ENCODE assay signal across 8 cellular contexts in genomic region chr16:84186685-84187437, GRCh38. TPM values are rescaled to one million over a fixed set of nuclear protein-coding genes. Genes with fewer than 3 reads are reported as not detected.
DNase-seq lines count a peak whose midpoint lies in the region; ATAC-seq and TF ChIP-seq lines count a peak whose summit lies in the region.

Gene TAF1C, minus strand, starts transcription at chr16:84187057. Its CDS starts 2,069 bp downstream, at chr16:84184988.

- peak; percentile 4 to 42 for TF ChIP-seq POLR2A in uterus (IDR thresholded peaks at IDR 0.05)

- TF ChIP-seq CTCF in GM13977 (IDR thresholded peaks at IDR 0.05; ENCODE audit: extremely low read depth, insufficient read depth, missing control alignments) (peak; percentile 94), right atrium auricular region (IDR thresholded peaks at IDR 0.05) (peak; percentile 94 to 98), uterus (IDR thresholded peaks at IDR 0.05) (peak; percentile 97 to 100 (median 98))

- in situ Hi-C loops in GM13977 (cut with MboI; ENCODE audit: low pct_unique_long_range_greater_than_20kb, low sequenced_read_pairs, unreplicated experiment), result no loop called here

- H3K9me3 ChIP-seq in right atrium auricular region (no peaks in the 10 kb centered on the region), uterus (no peaks in the 10 kb centered on the region)

- intact Hi-C loops in uterus (cut with DNase I; ENCODE audit: low total_unique reads), result no loop called here

- H3K4me1 ChIP-seq in right atrium auricular region (peaks cover 0 to 27% of the 10 kb centered on the region in 2 donors), uterus (no peaks in the 10 kb centered on the region)

- H3K4me3 ChIP-seq in right atrium auricular region (peak within 1 kb of the TSS; percentile 88 to 97), uterus (peak within 1 kb of the TSS; percentile 78 to 82)

- H3K27me3 ChIP-seq in right atrium auricular region (no peaks in the 10 kb centered on the region), uterus (no peaks in the 10 kb centered on the region)

- H3K27ac ChIP-seq in angular gyrus (ENCODE audit: low read depth, low read length) (peak within 1 kb of the TSS; percentile 60), right atrium auricular region (peak within 1 kb of the TSS; percentile 78 to 82), uterus (peak within 1 kb of the TSS; percentile 58 to 77)

- H3K36me3 ChIP-seq in right atrium auricular region (peaks cover 21% of the 10 kb centered on the region), uterus (no peaks in the 10 kb centered on the region)

- peak; percentile 91 for ATAC-seq in HG02884 (IDR thresholded peaks at IDR 0.05; ENCODE audit: unreplicated experiment)

- DNase-seq in GM13977 (ENCODE audit: low spot score) (peak; percentile 98), NCI-H1694 (lab: John Stamatoyannopoulos, UW) (peak; percentile 85), T-helper 2 cell (peak; percentile 77 to 92 (median 81)), right atrium auricular region (ENCODE audit: low spot score) (peak; percentile 95), pulmonary artery endothelial cell (ENCODE audit: low read depth, low spot score) (peak; percentile 78), uterus (peak; percentile 92 to 93)

RNA-seq across cellular contexts. Expression of gene TAF1C, which starts in this region (rescaled TPM):
- total RNA-seq in right atrium auricular region (10 to 100 TPM; 16.2 to 18.4 TPM), pulmonary artery endothelial cell (13.8 and 21.9 TPM in 2 replicates), uterus (100 to 1,000 TPM in 2 of 4 donors, 10 to 100 TPM in 2; 36.7 to 210 (median 76.3) TPM)

Comparison
In these comparisons a context has a peak if more than half of its experiments do, and no peak if none do; other contexts are left out.
1. Peak in every context shown above with its lines: DNase-seq, ATAC-seq, H3K4me3 ChIP-seq and H3K27ac ChIP-seq.